In genomic region chr2:144801766-144802165, GRCh38 we compare ENCODE assay signal across 16 cellular contexts.
DNase-seq lines count a peak whose midpoint lies in the region; ATAC-seq and TF ChIP-seq lines count a peak whose summit lies in the region.
"Had no signal": no experiment of that assay in that cellular context is flagged by ENCODE, and none has a peak within 500 bp of the region (broad histone marks: within the 10 kb centered on the region; RNA-seq: fewer than 3 reads in every experiment).

No MANE protein-coding gene starts in this region.

- no peaks in the 10 kb centered on the region for H3K9me3 ChIP-seq in AG04450 (ENCODE audit: control insufficient read depth, insufficient read depth, low read length)
- H3K9me3 ChIP-seq in right cardiac atrium (ENCODE audit: control insufficient read depth, low read length): no peaks in the 10 kb centered on the region
- H3K9me3 ChIP-seq: left lung, vagina had no signal

- POLR2A ChIA-PET in AG04450 (lab: Yijun Ruan, JAX): no interaction called here

- DNase-seq in AG04450 (ENCODE audit: low read depth, low spot score): peak; percentile 34
- DNase-seq in LoVo (ENCODE audit: low spot score): peak; percentile 7
- DNase-seq in choroid plexus epithelial cell (ENCODE audit: low read depth): peak; percentile 72
- DNase-seq in kidney epithelial cell (ENCODE audit: low read depth): peak; percentile 4
- DNase-seq in CD1c-positive myeloid dendritic cell (ENCODE audit: extremely low spot score): no peak
- DNase-seq in right cardiac atrium: no peak
- no peak for DNase-seq in activated CD8-positive, alpha-beta memory T cell treated with anti-CD3 and anti-CD28 coated beads, Interleukin-2, amount 50 U/mL, for 4 hours
- no peak for DNase-seq in nephron progenitor cell
- DNase-seq: activated CD4-positive, alpha-beta T cell treated with anti-CD3 and anti-CD28 coated beads, Interleukin-2, amount 50 U/mL, for 48 hours; activated naive CD4-positive, alpha-beta T cell treated with anti-CD3 and anti-CD28 coated beads, Interleukin-2, amount 10 ng/mL, durations not matched to agents 7 days and 5 days; GF-D8; left lung; MM.1S; NCI-H510A treated with DMSO at 0.1 percent for 48 hours had no signal

- intact Hi-C loops in right cardiac atrium (cut with DNase I): no loop called here

- H3K36me3 ChIP-seq in kidney epithelial cell (ENCODE audit: control insufficient read depth, insufficient read depth, low read length): no peaks in the 10 kb centered on the region
- H3K36me3 ChIP-seq: left lung, vagina had no signal

- TF ChIP-seq CTCF in AG04450 (IDR thresholded peaks at IDR 0.05; ENCODE audit: low read depth, low read length) (no peak), choroid plexus epithelial cell (conservative IDR thresholded peaks at IDR 0.05; ENCODE audit: low read depth, low read length) (no peak), kidney epithelial cell (IDR thresholded peaks at IDR 0.05; ENCODE audit: insufficient read depth, low read length, poor library complexity, severe bottlenecking) (no peak), nephron progenitor cell (IDR thresholded peaks at IDR 0.05) (no peak)

- H3K4me1 ChIP-seq in right cardiac atrium (ENCODE audit: control insufficient read depth, insufficient read depth, low read length): no peaks in the 10 kb centered on the region
- H3K4me1 ChIP-seq: left lung, vagina had no signal

- no peaks in the 10 kb centered on the region for H3K36me3 Mint-ChIP-seq in nephron progenitor cell (ENCODE audit: low read depth)
- H3K36me3 Mint-ChIP-seq: activated naive CD4-positive, alpha-beta T cell treated with anti-CD3 and anti-CD28 coated beads, Interleukin-2, amount 10 ng/mL, durations not matched to agents 7 days and 5 days had no signal

- no peaks in the 10 kb centered on the region for H3K27me3 ChIP-seq in AG04450 (ENCODE audit: control insufficient read depth, insufficient read depth, low read length)
- H3K27me3 ChIP-seq in kidney epithelial cell (ENCODE audit: control insufficient read depth, insufficient read depth, low read length): no peaks in the 10 kb centered on the region
- H3K27me3 ChIP-seq in right cardiac atrium (ENCODE audit: control insufficient read depth, insufficient read depth): no peaks in the 10 kb centered on the region
- H3K27me3 ChIP-seq: left lung, vagina had no signal

- peaks cover 19% of the 10 kb centered on the region for H3K4me1 Mint-ChIP-seq in nephron progenitor cell
- H3K4me1 Mint-ChIP-seq: activated naive CD4-positive, alpha-beta T cell treated with anti-CD3 and anti-CD28 coated beads, Interleukin-2, amount 10 ng/mL, durations not matched to agents 7 days and 5 days; B cell had no signal

- H3K4me3 ChIP-seq in AG04450 (ENCODE audit: low read depth, low read length) (no peak overlapping the region), choroid plexus epithelial cell (ENCODE audit: low read depth, low read length) (no peak overlapping the region), kidney epithelial cell (ENCODE audit: low read depth, low read length) (no peak overlapping the region), right cardiac atrium (ENCODE audit: low read length) (no peak overlapping the region)
- H3K4me3 ChIP-seq: left lung, vagina had no signal

- no peaks in the 10 kb centered on the region for H3K9me3 Mint-ChIP-seq in nephron progenitor cell
- H3K9me3 Mint-ChIP-seq: activated naive CD4-positive, alpha-beta T cell treated with anti-CD3 and anti-CD28 coated beads, Interleukin-2, amount 10 ng/mL, durations not matched to agents 7 days and 5 days had no signal

- no peak for ATAC-seq in right cardiac atrium
- ATAC-seq: left lung had no signal

- H3K27me3 Mint-ChIP-seq in nephron progenitor cell (ENCODE audit: low read depth, poor library complexity): no peaks in the 10 kb centered on the region
- H3K27me3 Mint-ChIP-seq: activated naive CD4-positive, alpha-beta T cell treated with anti-CD3 and anti-CD28 coated beads, Interleukin-2, amount 10 ng/mL, durations not matched to agents 7 days and 5 days; B cell had no signal

- WGBS in right cardiac atrium: 67% methylated on average over 2 of the region's 2 CpGs

- H3K4me3 Mint-ChIP-seq in nephron progenitor cell: no peak overlapping the region
- H3K4me3 Mint-ChIP-seq: activated naive CD4-positive, alpha-beta T cell treated with anti-CD3 and anti-CD28 coated beads, Interleukin-2, amount 10 ng/mL, durations not matched to agents 7 days and 5 days; B cell had no signal

- CTCF ChIA-PET in AG04450 (lab: Charles Lee): no interaction called here

- no peak overlapping the region for H3K27ac ChIP-seq in AG04450 (ENCODE audit: low read depth, low read length)
- H3K27ac ChIP-seq in right cardiac atrium (ENCODE audit: low read length): no peak overlapping the region
- H3K27ac ChIP-seq: left lung, vagina had no signal

- H3K27ac Mint-ChIP-seq in nephron progenitor cell: no peak overlapping the region
- H3K27ac Mint-ChIP-seq: activated naive CD4-positive, alpha-beta T cell treated with anti-CD3 and anti-CD28 coated beads, Interleukin-2, amount 10 ng/mL, durations not matched to agents 7 days and 5 days; B cell had no signal

Comparison
In these comparisons a context has a peak if more than half of its experiments do, and no peak if none do; other contexts are left out.
1. DNase-seq: peak in AG04450 (single experiment), LoVo (single experiment), choroid plexus epithelial cell (single experiment) and kidney epithelial cell (single experiment); none in CD1c-positive myeloid dendritic cell (single experiment), right cardiac atrium (0 of 3), activated CD8-positive, alpha-beta memory T cell treated with anti-CD3 and anti-CD28 coated beads, Interleukin-2, amount 50 U/mL, for 4 hours (single experiment) and nephron progenitor cell (single experiment).